In genomic region chr19:37082307-37082706, GRCh38 we compare ENCODE assay signal across 27 cellular contexts. TPM values are rescaled to one million over a fixed set of nuclear protein-coding genes. Genes with fewer than 3 reads are reported as not detected.
A peak's percentile ranks its signal among the peaks of the same experiment; 100 is the strongest.
DNase-seq lines count a peak whose midpoint lies in the region; ATAC-seq, FAIRE-seq and TF ChIP-seq lines count a peak whose summit lies in the region.
"Had no signal": no experiment of that assay in that cellular context is flagged by ENCODE, and none has a peak within 500 bp of the region (broad histone marks: within the 10 kb centered on the region; RNA-seq: fewer than 3 reads in every experiment).

No MANE protein-coding gene starts in this region.

- no TSS peak for BruUV-seq in HepG2 (replicated peaks; lab: Mats Ljungman, UMichigan)

- H3K9ac ChIP-seq in liver (ENCODE audit: low read depth in 1 of 2, low read length in 2 of 2) (no peak overlapping the region), HepG2 (ENCODE audit: insufficient read depth, low read depth, low read length) (no peak overlapping the region), endodermal cell (ENCODE audit: extremely low read depth, low read length, poor library complexity, severe bottlenecking) (no peak overlapping the region)
- H3K9ac ChIP-seq: BLaER1 treated with 17β-estradiol and CSF1 and Interleukin-3, amounts not matched to agents 10 nM and 100 nM had no signal

- TF ChIP-seq EP300 in HepG2 (IDR thresholded peaks at IDR 0.05; ENCODE audit: low read depth in 2 of 2, low read length in 2 of 2) (no peak), HepG2 (CRISPR knock-in tag; IDR thresholded peaks at IDR 0.05; ENCODE audit: borderline replicate concordance) (no peak)

- TF ChIP-seq CTCF in liver (IDR thresholded peaks at IDR 0.05; ENCODE audit: low read depth, low read length, missing input control) (no peak), HepG2 (CRISPR knock-in tag; IDR thresholded peaks at IDR 0.05) (no peak), endodermal cell (conservative IDR thresholded peaks at IDR 0.05) (no peak), neural crest cell (conservative IDR thresholded peaks at IDR 0.05) (no peak)

- no peaks in the 10 kb centered on the region for H3K27me3 Mint-ChIP-seq in endodermal cell (ENCODE audit: insufficient read depth)
- no peaks in the 10 kb centered on the region for H3K27me3 Mint-ChIP-seq in neural crest cell (ENCODE audit: low read depth)
- H3K27me3 Mint-ChIP-seq: CD4-positive, alpha-beta T cell; CD8-positive, alpha-beta memory T cell had no signal

- H4K20me1 ChIP-seq in HepG2 (ENCODE audit: insufficient read depth, low read length) = no peaks in the 10 kb centered on the region
- H4K20me1 ChIP-seq: BLaER1 treated with 17β-estradiol and CSF1 and Interleukin-3, amounts not matched to agents 10 nM and 100 nM had no signal

- no peak for TF ChIP-seq POLR2A in HepG2 (IDR thresholded peaks at IDR 0.05; ENCODE audit: insufficient read depth in 1 of 2, low read depth in 2 of 2, low read length in 2 of 2)

- H3K4me3 Mint-ChIP-seq in endodermal cell (no peak overlapping the region), neural crest cell (peak overlapping the region; percentile 44)
- H3K4me3 Mint-ChIP-seq: CD14-positive monocyte, GM23338, H9, HFFc6 had no signal

- H3K4me2 ChIP-seq in HepG2 (ENCODE audit: low read depth, low read length) = no peak overlapping the region
- H3K4me2 ChIP-seq: A549; BLaER1 treated with 17β-estradiol and CSF1 and Interleukin-3, amounts not matched to agents 10 nM and 100 nM; GM23338 had no signal

- WGBS in liver = 100% methylated on average over 2 of the region's 2 CpGs
- WGBS in HepG2 (ENCODE audit: low lambda C conversion rate) = 100% methylated on average over 2 of the region's 2 CpGs
- WGBS in endodermal cell (ENCODE audit: insufficient coverage in 1 of 2, insufficient read length in 1 of 2), 2 experiments = 94% methylated on average over 2 of the region's 2 CpGs; no CpG with 5 or more reads in 1 of the 2 experiments

- H3K27ac Mint-ChIP-seq in endodermal cell (no peak overlapping the region), neural crest cell (ENCODE audit: unreplicated experiment) (no peak overlapping the region)
- H3K27ac Mint-ChIP-seq: CD14-positive monocyte; CD4-positive, alpha-beta T cell; GM23338; H9; HFFc6 had no signal

- POLR2A ChIA-PET in HepG2 (lab: Yijun Ruan, JAX) = no interaction called here

- intact Hi-C loops in HepG2 (cut with micrococcal nuclease; ENCODE audit: unreplicated experiment) = no loop called here

- H3K4me1 Mint-ChIP-seq in endodermal cell (peaks cover 9% of the 10 kb centered on the region), neural crest cell (peaks cover 21% of the 10 kb centered on the region)

- H3K4me3 ChIP-seq in liver (ENCODE audit: low read depth in 1 of 3, low read length in 3 of 3) (peak overlapping the region in 2 of 3 donors; percentile 12 to 16), HepG2 (replicated peaks in 1 of 3; ENCODE audit: insufficient read depth in 1 of 3, low read depth in 2 of 3, low read length in 3 of 3) (no peak overlapping the region), endodermal cell (ENCODE audit: low read length) (peak overlapping the region; percentile 27)
- H3K4me3 ChIP-seq: A549, GM23338 had no signal

- no peak for DNase-seq in HepG2 (ENCODE audit: low spot score)
- DNase-seq in endodermal cell = no peak
- no peak for DNase-seq in neural crest cell (ENCODE audit: low read depth, low spot score)
- DNase-seq in medulla oblongata (ENCODE audit: extremely low spot score) = no peak
- DNase-seq in NCI-H1105 treated with DMSO at 0.1 percent for 48 hours (lab: John Stamatoyannopoulos, UW) = no peak
- DNase-seq in NK-92 treated with Interleukin-12 subunit alpha and Interleukin-12 subunit beta, amount 100 ng/mL, for 24 hours (lab: John Stamatoyannopoulos, UW) = no peak
- DNase-seq: 8988T; ACHN; AML-193; BE2C; CD4-positive, alpha-beta T cell; CD8-positive, alpha-beta memory T cell; DMS 273 treated with DMSO at 0.1 percent for 48 hours; DMS79; EL; GF-D8; H9; HFFc6 had no signal

- peaks cover 0 to 26% (median 11%) of the 10 kb centered on the region in 4 donors for H3K36me3 ChIP-seq in liver (ENCODE audit: control insufficient read depth in 4 of 4, insufficient read depth in 3 of 4, low read depth in 1 of 4, low read length in 3 of 4)
- H3K36me3 ChIP-seq in HepG2 (replicated peaks in 1 of 2; ENCODE audit: control insufficient read depth in 1 of 2, insufficient read depth in 2 of 2, low read length in 2 of 2) = no peaks in the 10 kb centered on the region
- no peaks in the 10 kb centered on the region for H3K36me3 ChIP-seq in endodermal cell (ENCODE audit: control insufficient read depth, insufficient read depth, low read length)
- H3K36me3 ChIP-seq: BE2C had no signal

- H3K27me3 ChIP-seq in liver (ENCODE audit: control insufficient read depth in 4 of 4, insufficient read depth in 4 of 4, low read length in 3 of 4) (no peaks in the 10 kb centered on the region), HepG2 (ENCODE audit: control insufficient read depth in 1 of 2, insufficient read depth in 2 of 2, low read length in 2 of 2) (no peaks in the 10 kb centered on the region; a peak in 1 of 5 replicates), endodermal cell (ENCODE audit: control insufficient read depth, insufficient read depth, low read length, poor library complexity, severe bottlenecking) (no peaks in the 10 kb centered on the region)
- H3K27me3 ChIP-seq: BE2C; BLaER1 treated with 17β-estradiol and CSF1 and Interleukin-3, amounts not matched to agents 10 nM and 100 nM had no signal

- H2AFZ ChIP-seq in HepG2 (ENCODE audit: low read length) = no peak overlapping the region
- H2AFZ ChIP-seq: GM23338 had no signal

- H3K4me1 ChIP-seq in liver (ENCODE audit: control insufficient read depth in 4 of 4, insufficient read depth in 4 of 4, low read length in 3 of 4) = peaks cover 3 to 13% (median 8%) of the 10 kb centered on the region in 4 donors
- peaks cover 10% of the 10 kb centered on the region for H3K4me1 ChIP-seq in HepG2 (ENCODE audit: insufficient read depth, low read length)
- H3K4me1 ChIP-seq in endodermal cell (ENCODE audit: control insufficient read depth, insufficient read depth, low read length) = no peaks in the 10 kb centered on the region
- H3K4me1 ChIP-seq: A549, BE2C had no signal

- H3K36me3 Mint-ChIP-seq in endodermal cell (ENCODE audit: low read depth) (peaks cover 42% of the 10 kb centered on the region), neural crest cell (ENCODE audit: low read depth) (peaks cover 67% of the 10 kb centered on the region)

- FAIRE-seq in HepG2 (lab: Jason Lieb, UNC) = no peak
- FAIRE-seq: D721Med, GM12891, GM18507 had no signal

- peaks cover 5 to 39% (median 17%) of the 10 kb centered on the region in 4 donors for H3K9me3 ChIP-seq in liver (ENCODE audit: control insufficient read depth in 4 of 4, low read length in 3 of 4)
- H3K9me3 ChIP-seq in HepG2 (ENCODE audit: low read length) = peaks cover 46% of the 10 kb centered on the region
- H3K9me3 ChIP-seq in endodermal cell (ENCODE audit: control insufficient read depth, low read length) = peaks cover 68% of the 10 kb centered on the region
- H3K9me3 ChIP-seq: BE2C had no signal

- in situ Hi-C loops in HepG2 (cut with HindIII; ENCODE audit: extremely low pct_ligation_motif_present, low pct_unique_long_range_greater_than_20kb) = no loop called here

- ATAC-seq in HepG2 = no peak
- ATAC-seq: A549, GM23338, HCT116 had no signal

- H3K79me2 ChIP-seq in HepG2 (ENCODE audit: insufficient read depth, low read length) = peaks cover 8% of the 10 kb centered on the region

- no peak for TF ChIP-seq RAD21 in liver (IDR thresholded peaks at IDR 0.05)
- no peak for TF ChIP-seq RAD21 in HepG2 (CRISPR knock-in tag; IDR thresholded peaks at IDR 0.05)

- CTCF ChIA-PET in HepG2 (lab: Yijun Ruan, JAX; ENCODE audit: low intra/inter-chr PET ratio, low total read pairs) = no interaction called here

- H3K9me3 Mint-ChIP-seq in endodermal cell = peaks cover 55% of the 10 kb centered on the region
- peaks cover 17% of the 10 kb centered on the region for H3K9me3 Mint-ChIP-seq in neural crest cell

- H3K27ac ChIP-seq in liver (ENCODE audit: low read depth in 1 of 2, low read length in 2 of 2) = no peak overlapping the region
- no peak overlapping the region for H3K27ac ChIP-seq in HepG2 (ENCODE audit: extremely low read length, insufficient read depth, low read length)
- H3K27ac ChIP-seq in endodermal cell (ENCODE audit: low read depth, low read length) = no peak overlapping the region
- H3K27ac ChIP-seq: A549; BLaER1 treated with 17β-estradiol and CSF1 and Interleukin-3, amounts not matched to agents 10 nM and 100 nM had no signal

TF ChIP-seq in liver, 16 proteins besides CTCF, POLR2A, EP300 and RAD21 (continues in another document):
- TF ChIP-seq TAF1 (conservative IDR thresholded peaks at IDR 0.05) = no peak
- no peak for TF ChIP-seq HNF4G (IDR thresholded peaks at IDR 0.05)

RNA-seq across cellular contexts. Expression of gene ZNF420, which starts 4.1 kb away (rescaled TPM):
- total RNA-seq in liver = 1 to 10 TPM; 4.4 to 5.2 TPM
- 1 to 10 TPM; 2.0 to 2.3 TPM for polyA plus RNA-seq in liver
- total RNA-seq in HepG2 (2016; rRNA removed; fragmentation: Illumina TruSeq; extraction: Trizol) = 6.6 and 11.1 TPM in 2 replicates
- 3.0 and 3.8 TPM in 2 replicates for total RNA-seq in HepG2 (2016; cell fraction: cytosol; rRNA removed; fragmentation: Illumina TruSeq; extraction: Trizol; ENCODE audit: low read depth)
- total RNA-seq in HepG2 (2016; cell fraction: insoluble cytoplasmic fraction; rRNA removed; fragmentation: Illumina TruSeq; extraction: Trizol) = 7.2 and 10.8 TPM in 2 replicates
- total RNA-seq in HepG2 (2016; cell fraction: membrane; rRNA removed; fragmentation: Illumina TruSeq; extraction: Trizol) = 4.6 and 4.9 TPM in 2 replicates
- 6.0 and 6.7 TPM in 2 replicates for total RNA-seq in HepG2 (2016; cell fraction: nucleus; rRNA removed; fragmentation: Illumina TruSeq; extraction: Trizol)
- 1.4 and 2.5 TPM in 2 replicates for polyA plus RNA-seq in HepG2 (2011; rRNA removed)
- polyA plus RNA-seq in HepG2 (2011; cell fraction: cytosol; rRNA removed) = 0.72 and 1.6 TPM in 2 replicates
- 0.40 and 1.8 TPM in 2 replicates for polyA plus RNA-seq in HepG2 (2011; cell fraction: nucleus; rRNA removed)
- polyA plus RNA-seq in HepG2 (2012) = 3.2 and 3.4 TPM in 2 replicates
- 0.36 and 1.2 TPM in 2 replicates for polyA plus RNA-seq in HepG2 (2016; cell fraction: cytosol; fragmentation: Illumina TruSeq; extraction: Trizol; ENCODE audit: low read depth)
- polyA plus RNA-seq in HepG2 (2016; cell fraction: insoluble cytoplasmic fraction; fragmentation: Illumina TruSeq; extraction: Trizol; ENCODE audit: low read depth) = 6.1 and 6.3 TPM in 2 replicates
- 0.83 and 1.9 TPM in 2 replicates for polyA plus RNA-seq in HepG2 (2016; cell fraction: membrane; fragmentation: Illumina TruSeq; extraction: Trizol; ENCODE audit: low read depth)
- polyA plus RNA-seq in HepG2 (2016; cell fraction: nucleus; fragmentation: Illumina TruSeq; extraction: Trizol; ENCODE audit: insufficient read depth, low read depth) = 3.7 and 3.9 TPM in 2 replicates
- 1.4 and 8.7 TPM in 2 replicates for polyA minus RNA-seq in HepG2 (2011; rRNA and poly(A)+ RNA removed; ENCODE audit: low replicate concordance)
- polyA minus RNA-seq in HepG2 (2011; cell fraction: cytosol; rRNA and poly(A)+ RNA removed) = 1.6 and 4.6 TPM in 2 replicates
- polyA minus RNA-seq in HepG2 (2011; cell fraction: nucleus; rRNA and poly(A)+ RNA removed) = 5.5 and 6.6 TPM in 2 replicates
- total RNA-seq in endodermal cell = 10 to 100 TPM; 11.2 to 12.3 TPM
- polyA plus RNA-seq in endodermal cell (2013, experiment 1 of 2) = 12.8 TPM
- polyA plus RNA-seq in endodermal cell (2013, experiment 2 of 2) = 13.5 TPM
- total RNA-seq in neural crest cell = 12.2 and 14.2 TPM in 2 replicates

Comparison
In these comparisons a context has a peak if more than half of its experiments do, and no peak if none do; other contexts are left out.
1. H3K4me3 ChIP-seq: peak in liver (2 of 3) and endodermal cell (single experiment); none in HepG2 (0 of 3).